11 cellular contexts compared by ENCODE assay signal in the genomic region with DNA sequence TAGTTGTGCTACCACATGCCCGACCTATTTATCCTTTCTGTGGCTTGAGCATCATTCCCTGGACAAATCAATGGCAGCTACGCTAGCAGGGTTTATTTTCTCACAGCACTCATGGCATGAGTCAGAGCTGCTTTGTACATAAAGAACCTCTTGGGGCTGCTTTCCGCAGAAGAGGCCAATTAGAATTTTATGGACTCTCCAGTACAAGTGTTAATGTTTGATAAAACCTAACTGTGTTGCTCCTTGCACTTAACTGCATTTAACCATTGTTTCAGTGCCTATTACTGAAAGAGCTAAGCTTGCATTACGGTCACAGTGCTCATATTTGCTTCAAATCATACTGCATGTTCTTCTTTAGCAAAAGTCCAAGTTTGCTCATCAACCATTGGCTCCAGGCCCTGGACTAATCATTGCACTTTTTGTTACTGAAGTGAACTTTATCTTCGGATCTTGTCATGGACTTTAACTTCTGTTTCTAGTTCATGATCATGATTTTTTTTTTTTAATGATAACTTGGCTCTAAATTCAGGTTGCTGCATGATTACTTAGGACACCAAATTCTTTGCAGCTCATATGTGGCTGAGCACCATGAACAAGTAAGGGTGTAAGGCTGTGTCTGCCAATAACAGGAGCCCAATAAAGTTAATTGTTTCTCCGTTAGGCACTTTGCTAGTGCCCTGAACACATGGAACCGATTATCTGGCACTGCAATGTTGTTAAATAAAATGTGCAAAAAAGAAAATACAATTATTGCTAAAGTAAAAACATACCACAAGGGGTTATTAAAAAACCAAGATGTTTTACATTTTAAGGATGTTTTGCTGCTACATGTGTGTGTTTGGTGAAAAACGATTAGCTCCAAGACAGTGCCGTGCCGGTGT.
DNase-seq lines count a peak whose midpoint lies in the region; ATAC-seq and TF ChIP-seq lines count a peak whose summit lies in the region.
"Had no signal": no experiment of that assay in that cellular context is flagged by ENCODE, and none has a peak within 500 bp of the region (broad histone marks: within the 10 kb centered on the region; RNA-seq: fewer than 3 reads in every experiment).

No MANE protein-coding gene starts in this region.

- no peaks in the 10 kb centered on the region for H3K27me3 ChIP-seq in GM23338 (ENCODE audit: insufficient read depth)
- no peaks in the 10 kb centered on the region for H3K27me3 ChIP-seq in WERI-Rb-1 (ENCODE audit: insufficient read depth, low read depth, severe bottlenecking)
- H3K27me3 ChIP-seq: sigmoid colon had no signal

- H3K4me2 ChIP-seq in GM23338, result no peak overlapping the region

- H3F3A ChIP-seq in GM23338 (replicated peaks; ENCODE audit: low read depth), result no peaks in the 10 kb centered on the region

- H3K9me3 Mint-ChIP-seq in GM23338 (no peaks in the 10 kb centered on the region), brain (no peaks in the 10 kb centered on the region)

- 0 out of 2 replicates have a peak overlapping the region, but pooled peaks have one; percentile 40 for H2AFZ ChIP-seq in GM23338

- TF ChIP-seq CTCF in GM23338 (conservative IDR thresholded peaks at IDR 0.05; ENCODE audit: low read depth in 2 of 2) (no peak), brain (conservative IDR thresholded peaks at IDR 0.05) (no peak), WERI-Rb-1 (IDR thresholded peaks at IDR 0.05; ENCODE audit: low read depth, low read length) (no peak)

- H3K27ac ChIP-seq in GM23338 (ENCODE audit: low read depth), result no peak overlapping the region
- no peak overlapping the region for H3K27ac ChIP-seq in WERI-Rb-1
- H3K27ac ChIP-seq: sigmoid colon had no signal

- H3K4me3 ChIP-seq in GM23338, result no peak overlapping the region
- no peak overlapping the region for H3K4me3 ChIP-seq in WERI-Rb-1 (ENCODE audit: low read depth, low read length)
- H3K4me3 ChIP-seq: sigmoid colon had no signal

- H4K20me1 ChIP-seq in GM23338 (replicated peaks; ENCODE audit: insufficient read depth), result no peaks in the 10 kb centered on the region

- H3K4me1 ChIP-seq in GM23338 (ENCODE audit: insufficient read depth), result no peaks in the 10 kb centered on the region

- no peaks in the 10 kb centered on the region for H3K79me2 ChIP-seq in GM23338 (replicated peaks; ENCODE audit: insufficient read depth)

- H3K36me3 Mint-ChIP-seq in GM23338 (ENCODE audit: low read depth), result no peaks in the 10 kb centered on the region
- no peaks in the 10 kb centered on the region for H3K36me3 Mint-ChIP-seq in brain

- DNase-seq in GM23338 (ENCODE audit: low spot score) (no peak), NCI-H2107 treated with DMSO at 0.1 percent for 48 hours (lab: John Stamatoyannopoulos, UW; ENCODE audit: unreplicated experiment) (peak; percentile 96), non-pigmented ciliary epithelial cell (ENCODE audit: low read depth) (peak; percentile 6), WERI-Rb-1 (no peak), epidermal melanocyte (ENCODE audit: insufficient read length, low spot score) (no peak)
- DNase-seq in activated CD4-positive, CD25-positive, alpha-beta regulatory T cell (lab: John Stamatoyannopoulos, UW), result no peak
- DNase-seq: activated T-cell treated with anti-CD3 and anti-CD28 coated beads, Interleukin-2, amount 50 U/mL, for 48 hours; sigmoid colon had no signal

- no peaks in the 10 kb centered on the region for H3K9me2 ChIP-seq in GM23338 (ENCODE audit: insufficient read depth)

- H3K27me3 Mint-ChIP-seq in GM23338 (ENCODE audit: insufficient read depth, low read depth, poor library complexity) (no peaks in the 10 kb centered on the region), brain (no peaks in the 10 kb centered on the region)
- H3K27me3 Mint-ChIP-seq: central memory CD8-positive, alpha-beta T cell had no signal

- H3K36me3 ChIP-seq in GM23338 (ENCODE audit: insufficient read depth), result no peaks in the 10 kb centered on the region
- H3K36me3 ChIP-seq in WERI-Rb-1, result no peaks in the 10 kb centered on the region
- H3K36me3 ChIP-seq: sigmoid colon had no signal

- no peak for ATAC-seq in GM23338
- no peak for ATAC-seq in GM18519 (IDR thresholded peaks at IDR 0.05; ENCODE audit: low FRiP score, unreplicated experiment)

- no peaks in the 10 kb centered on the region for H3K4me1 Mint-ChIP-seq in GM23338
- H3K4me1 Mint-ChIP-seq in brain, result peaks cover 63% of the 10 kb centered on the region
- H3K4me1 Mint-ChIP-seq: central memory CD8-positive, alpha-beta T cell had no signal

- no peaks in the 10 kb centered on the region for H3K9me3 ChIP-seq in WERI-Rb-1 (ENCODE audit: severe bottlenecking)
- H3K9me3 ChIP-seq: sigmoid colon had no signal

- H3K4me3 Mint-ChIP-seq in GM23338 (no peak overlapping the region), brain (no peak overlapping the region)
- H3K4me3 Mint-ChIP-seq: central memory CD8-positive, alpha-beta T cell had no signal

- H3K27ac Mint-ChIP-seq in GM23338, result no peak overlapping the region
- peak overlapping the region in 3 of 5 experiments; percentile 74 to 79 (median 76) for H3K27ac Mint-ChIP-seq in brain

TF ChIP-seq in GM23338, 12 proteins besides CTCF, POLR2A, EP300 and RAD21:
- no peak for TF ChIP-seq NANOG (IDR thresholded peaks at IDR 0.05; ENCODE audit: borderline replicate concordance)

Comparison
In these comparisons a context has a peak if more than half of its experiments do, and no peak if none do; other contexts are left out.
1. DNase-seq: peak in NCI-H2107 treated with DMSO at 0.1 percent for 48 hours (single experiment) and non-pigmented ciliary epithelial cell (single experiment); none in GM23338 (single experiment), activated CD4-positive, CD25-positive, alpha-beta regulatory T cell (0 of 4), WERI-Rb-1 (single experiment) and epidermal melanocyte (single experiment).